Comparison of ENCODE assay signal across 8 cellular contexts in the genomic region with DNA sequence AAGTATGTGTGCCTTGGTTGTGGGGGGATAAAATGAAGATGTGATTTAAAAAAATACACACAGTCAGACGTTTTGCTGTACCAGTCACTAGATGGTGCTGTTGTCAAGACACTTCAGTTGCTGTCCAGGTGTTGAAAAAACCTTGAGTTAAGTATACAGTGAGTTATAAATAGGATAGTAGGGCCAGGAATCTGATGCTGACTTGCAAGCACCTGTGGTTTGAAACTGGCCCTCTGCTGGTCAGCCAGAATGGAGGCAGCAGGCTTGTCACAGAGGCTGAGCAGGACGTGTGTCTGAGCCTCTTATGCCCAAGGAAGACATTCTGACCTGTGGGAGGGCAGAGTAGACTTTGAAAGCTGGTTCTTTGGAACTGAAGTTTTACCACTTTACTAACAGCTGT. TPM values are rescaled to one million over a fixed set of nuclear protein-coding genes. Genes with fewer than 3 reads are reported as not detected.
DNase-seq lines count a peak whose midpoint lies in the region; ATAC-seq, FAIRE-seq and TF ChIP-seq lines count a peak whose summit lies in the region.

No MANE protein-coding gene starts in this region.

- BruUV-seq in PC-3 (replicated peaks; lab: Mats Ljungman, UMichigan) = no TSS peak

- H2AFZ ChIP-seq in KMS-11 (ENCODE audit: low read depth) (no peak overlapping the region), PC-3 (ENCODE audit: low read length) (no peak overlapping the region)

- H3K79me2 ChIP-seq in KMS-11 (ENCODE audit: insufficient read depth, low read depth) = no peaks in the 10 kb centered on the region
- no peaks in the 10 kb centered on the region for H3K79me2 ChIP-seq in PC-3 (ENCODE audit: low read length)

- WGBS in transverse colon (ENCODE audit: low coverage in 1 of 2), 2 donors = 41 to 50% methylated on average over 2 of the region's 2 CpGs

- DNase-seq in GDM1 (lab: John Stamatoyannopoulos, UW) = peak; percentile 9
- peak; percentile 88 for DNase-seq in PC-3
- DNase-seq in transverse colon = peak; percentile 16

- no peak overlapping the region for H3K4me3 ChIP-seq in KMS-11 (IDR thresholded peaks at IDR 0.05; ENCODE audit: insufficient read depth, low read depth, low read length)
- H3K4me3 ChIP-seq in PC-3 (ENCODE audit: low read length) = no peak overlapping the region
- H3K4me3 ChIP-seq in transverse colon = no peak overlapping the region

- no peaks in the 10 kb centered on the region for H3K27me3 Mint-ChIP-seq in brain

- no peak for TF ChIP-seq EP300 in transverse colon (IDR thresholded peaks at IDR 0.05; ENCODE audit: low read depth)

- intact Hi-C loops in PC-3 (cut with micrococcal nuclease) (loop anchor here (1.0 to 10.0 kb wide), 4 partner anchors 56 to 311 kb away; no protein-coding TSS in a partner anchor), transverse colon (cut with DNase I; ENCODE audit: low total_unique reads) (loop anchor here (5.0 to 10.0 kb wide), 2 partner anchors 113 to 186 kb away; a partner anchor contains a TSS)

- POLR2A ChIA-PET in PC-3 (lab: Charles Lee; ENCODE audit: unreplicated experiment) = interaction anchor here (0.5 kb wide), 1 partner anchor 43 kb away, joined by 3 read pairs; no protein-coding TSS in a partner anchor

- H3K27me3 ChIP-seq in KMS-11 (ENCODE audit: insufficient read depth, low read depth) = no peaks in the 10 kb centered on the region
- H3K27me3 ChIP-seq in PC-3 (ENCODE audit: low read length) = no peaks in the 10 kb centered on the region
- H3K27me3 ChIP-seq in transverse colon = no peaks in the 10 kb centered on the region

- CTCF ChIA-PET in PC-3 (lab: Charles Lee) = interaction anchor here (0.6 to 0.7 kb wide), 2 partner anchors 9 to 12 kb away, joined by 3 read pairs; no protein-coding TSS in a partner anchor

- TF ChIP-seq CTCF in 22Rv1 (IDR thresholded peaks at IDR 0.05) (peak; percentile 84), KMS-11 (conservative IDR thresholded peaks at IDR 0.05; ENCODE audit: low read depth, low read length) (peak; percentile 84), PC-3 (conservative IDR thresholded peaks at IDR 0.05; ENCODE audit: low read depth, low read length) (peak; percentile 94), brain (conservative IDR thresholded peaks at IDR 0.05) (peak; percentile 67 to 80), transverse colon (IDR thresholded peaks at IDR 0.05) (peak; percentile 54 to 66 (median 55))

- H3K27ac ChIP-seq in 22Rv1 (no peak overlapping the region), KMS-11 (no peak overlapping the region; the same call in 1 of the 2 replicates), PC-3 (ENCODE audit: low read length) (no peak overlapping the region), transverse colon (no peak overlapping the region)

- no peaks in the 10 kb centered on the region for H3K4me1 Mint-ChIP-seq in brain

- no peaks in the 10 kb centered on the region for H3F3A ChIP-seq in PC-3 (ENCODE audit: low read length, unreplicated experiment)

- H3K4me2 ChIP-seq in KMS-11 (peak overlapping the region; percentile 38; the same call in 1 of the 2 replicates), PC-3 (ENCODE audit: low read length) (no peak overlapping the region)

- no peak for TF ChIP-seq POLR2A in transverse colon (IDR thresholded peaks at IDR 0.05)

- FAIRE-seq in islet of Langerhans (lab: Jason Lieb, UNC) = peak; percentile 36

- no peaks in the 10 kb centered on the region for H4K20me1 ChIP-seq in KMS-11 (ENCODE audit: insufficient read depth)
- H4K20me1 ChIP-seq in PC-3 (ENCODE audit: low read length) = no peaks in the 10 kb centered on the region

- peaks cover 11% of the 10 kb centered on the region for H3K4me1 ChIP-seq in KMS-11 (ENCODE audit: low read depth, poor library complexity, severe bottlenecking)
- H3K4me1 ChIP-seq in PC-3 (ENCODE audit: insufficient read depth, low read length) = no peaks in the 10 kb centered on the region
- no peaks in the 10 kb centered on the region for H3K4me1 ChIP-seq in transverse colon

- H3K9me2 ChIP-seq in PC-3 (replicated peaks; ENCODE audit: low read length) = no peaks in the 10 kb centered on the region

- no peaks in the 10 kb centered on the region for H3K9me3 Mint-ChIP-seq in brain

- H3K4me3 Mint-ChIP-seq in brain = no peak overlapping the region

- H3K36me3 Mint-ChIP-seq in brain = peaks cover 36% of the 10 kb centered on the region

- in situ Hi-C loops in transverse colon (cut with MboI; ENCODE audit: low pct_ligation_motif_present in 1 of 4, low pct_unique_long_range_greater_than_20kb in 1 of 4, low sequenced_read_pairs in 3 of 4) = no loop called here

- H3K9me3 ChIP-seq in PC-3 (ENCODE audit: low read length) (no peaks in the 10 kb centered on the region), transverse colon (no peaks in the 10 kb centered on the region)

- no peak overlapping the region for H3K9ac ChIP-seq in KMS-11
- no peak overlapping the region for H3K9ac ChIP-seq in PC-3 (ENCODE audit: low read length)

- H3K36me3 ChIP-seq in KMS-11 (ENCODE audit: insufficient read depth) (no peaks in the 10 kb centered on the region), PC-3 (ENCODE audit: low read depth, low read length) (peaks cover 19% of the 10 kb centered on the region; the same call in 1 of the 2 replicates), transverse colon (peaks cover 0 to 23% (median 8%) of the 10 kb centered on the region in 4 donors)

- ATAC-seq in PC-3 (peak; percentile 93), HG03108 (IDR thresholded peaks at IDR 0.05; ENCODE audit: unreplicated experiment) (no peak)

- H3K27ac Mint-ChIP-seq in brain = no peak overlapping the region

RNA-seq across cellular contexts. Expression of a gene that starts 27.8 kb away (rescaled TPM):
- total RNA-seq in PC-3 (2014; rRNA removed) = 20.2 and 28.1 TPM in 2 replicates
- polyA plus RNA-seq in brain (ENCODE audit: insufficient read depth, low read depth, low replicate concordance) = 34.5 TPM
- total RNA-seq in transverse colon = 10 to 100 TPM in 2 of 4 donors, 1 to 10 TPM in 2; 2.2 to 12.9 (median 9.0) TPM

RNA-seq across cellular contexts. Expression of a gene that starts 51.4 kb away (rescaled TPM):
- total RNA-seq in PC-3 (2014; rRNA removed) (36.4 and 41.9 TPM in 2 replicates), transverse colon (10 to 100 TPM; 16.5 to 40.6 (median 24.9) TPM)
- polyA plus RNA-seq in brain (ENCODE audit: insufficient read depth, low read depth, low replicate concordance) = 40.1 TPM

Comparison
In these comparisons a context has a peak if more than half of its experiments do, and no peak if none do; other contexts are left out.
1. DNase-seq: peak in every context shown above with its lines; median percentile 88 in PC-3; 16 in transverse colon; 9 in GDM1.